ENCODE assay signal across 8 cellular contexts in genomic region chr5:134510970-134511795, GRCh38.
A peak's percentile ranks its signal among the peaks of the same experiment; 100 is the strongest.
DNase-seq lines count a peak whose midpoint lies in the region; ATAC-seq lines count a peak whose summit lies in the region.

No MANE protein-coding gene starts in this region.

- no peaks in the 10 kb centered on the region for H3K36me3 Mint-ChIP-seq in activated naive CD4-positive, alpha-beta T cell treated with anti-CD3 and anti-CD28 coated beads, Interleukin-2, amount 50 U/mL, for 24 hours

- peak overlapping the region; percentile 45 for H3K4me3 Mint-ChIP-seq in activated naive CD4-positive, alpha-beta T cell treated with anti-CD3 and anti-CD28 coated beads, Interleukin-2, amount 50 U/mL, for 24 hours

- H3K9me3 Mint-ChIP-seq in activated naive CD4-positive, alpha-beta T cell treated with anti-CD3 and anti-CD28 coated beads, Interleukin-2, amount 50 U/mL, for 24 hours, result no peaks in the 10 kb centered on the region

- no peaks in the 10 kb centered on the region for H3K27me3 Mint-ChIP-seq in activated naive CD4-positive, alpha-beta T cell treated with anti-CD3 and anti-CD28 coated beads, Interleukin-2, amount 50 U/mL, for 24 hours

- peaks cover 33% of the 10 kb centered on the region for H3K4me1 Mint-ChIP-seq in activated naive CD4-positive, alpha-beta T cell treated with anti-CD3 and anti-CD28 coated beads, Interleukin-2, amount 50 U/mL, for 24 hours

- ATAC-seq in stimulated activated naive CD8-positive, alpha-beta T cell treated with anti-CD3 and anti-CD28 coated beads, Interleukin-15, Interleukin-2, amounts not matched to agents 100 U/mL and 50 U/mL, for 24 hours, result peak; percentile 79
- ATAC-seq in HG03460 (IDR thresholded peaks at IDR 0.05; ENCODE audit: unreplicated experiment) (no peak), GM21367 (IDR thresholded peaks at IDR 0.05; ENCODE audit: unreplicated experiment) (no peak)

- H3K27ac Mint-ChIP-seq in activated naive CD4-positive, alpha-beta T cell treated with anti-CD3 and anti-CD28 coated beads, Interleukin-2, amount 50 U/mL, for 24 hours, result peak overlapping the region; percentile 97

- peak; percentile 54 for DNase-seq in NCI-H2196 (lab: John Stamatoyannopoulos, UW; ENCODE audit: unreplicated experiment)
- peak; percentile 33 for DNase-seq in left kidney (ENCODE audit: low read depth, low spot score)
- DNase-seq in stimulated activated naive CD8-positive, alpha-beta T cell treated with anti-CD3 and anti-CD28 coated beads, Interleukin-15, Interleukin-2, amounts not matched to agents 100 U/mL and 50 U/mL, for 24 hours, result peak; percentile 66
- DNase-seq in 8988T, result no peak
- DNase-seq in NCI-H2081 (lab: John Stamatoyannopoulos, UW), result no peak

Comparison
In these comparisons a context has a peak if more than half of its experiments do, and no peak if none do; other contexts are left out.
1. DNase-seq: peak in NCI-H2196 (single experiment), left kidney (single experiment) and stimulated activated naive CD8-positive, alpha-beta T cell treated with anti-CD3 and anti-CD28 coated beads, Interleukin-15, Interleukin-2, amounts not matched to agents 100 U/mL and 50 U/mL, for 24 hours (single experiment); none in 8988T (single experiment) and NCI-H2081 (0 of 2).